14 cellular contexts compared by ENCODE assay signal in genomic region chr6:105608711-105609374, GRCh38.
DNase-seq lines count a peak whose midpoint lies in the region; ATAC-seq, FAIRE-seq and TF ChIP-seq lines count a peak whose summit lies in the region.
"Had no signal": no experiment of that assay in that cellular context is flagged by ENCODE, and none has a peak within 500 bp of the region (broad histone marks: within the 10 kb centered on the region; RNA-seq: fewer than 3 reads in every experiment).

No MANE protein-coding gene starts in this region.

- H3K27me3 ChIP-seq in ACC112 (ENCODE audit: insufficient read depth, low read length) (no peaks in the 10 kb centered on the region), bronchial epithelial cell (ENCODE audit: control insufficient read depth, insufficient read depth, low read length) (no peaks in the 10 kb centered on the region), lower lobe of right lung (ENCODE audit: low read depth) (no peaks in the 10 kb centered on the region)
- H3K27me3 ChIP-seq: BLaER1 treated with 17β-estradiol and CSF1 and Interleukin-3, amounts not matched to agents 10 nM and 100 nM had no signal

- H2AFZ ChIP-seq in ACC112 (ENCODE audit: low read length, unreplicated experiment): peak overlapping the region; percentile 24

- H3K79me2 ChIP-seq in ACC112 (ENCODE audit: control insufficient read depth, insufficient read depth, low read length, unreplicated experiment): no peaks in the 10 kb centered on the region

- peak; percentile 85 for DNase-seq in LNCaP clone FGC (ENCODE audit: low read depth)
- DNase-seq in bronchial epithelial cell (ENCODE audit: low read depth): peak; percentile 62
- DNase-seq in lower lobe of right lung: peak; percentile 43
- no peak for DNase-seq in DMS 273 (lab: John Stamatoyannopoulos, UW; ENCODE audit: unreplicated experiment)
- no peak for DNase-seq in NCI-H524 (lab: John Stamatoyannopoulos, UW)
- DNase-seq in activated T-cell treated with anti-CD3 and anti-CD28 coated beads for 4 hours: no peak
- DNase-seq in HUDEP-2 (lab: John Stamatoyannopoulos, UW; ENCODE audit: unreplicated experiment in 76 of 76): no peak
- DNase-seq: GOT3; NCI-H2227 treated with DMSO at 0.1 percent for 48 hours; stimulated activated CD4-positive, alpha-beta T cell treated with anti-CD3 and anti-CD28 coated beads, Interleukin-4, amount 100 ng/mL, for 4 hours; T-helper 2 cell had no signal

- no peaks in the 10 kb centered on the region for H3K9me3 ChIP-seq in lower lobe of right lung

- H3K27ac ChIP-seq in ACC112 (ENCODE audit: low read depth, low read length): peak overlapping the region; percentile 92
- peak overlapping the region; percentile 48 for H3K27ac ChIP-seq in lower lobe of right lung
- H3K27ac ChIP-seq: BLaER1 treated with 17β-estradiol and CSF1 and Interleukin-3, amounts not matched to agents 10 nM and 100 nM had no signal

- H3K4me1 ChIP-seq in ACC112 (ENCODE audit: control insufficient read depth, insufficient read depth, low read length, unreplicated experiment) (peaks cover 23% of the 10 kb centered on the region), lower lobe of right lung (peaks cover 7% of the 10 kb centered on the region)
- H3K4me1 ChIP-seq: BLaER1 treated with 17β-estradiol and CSF1 and Interleukin-3, amounts not matched to agents 10 nM and 100 nM had no signal

- intact Hi-C loops in lower lobe of right lung (cut with DNase I): no loop called here

- no peak for FAIRE-seq in bronchial epithelial cell (lab: Jason Lieb, UNC)
- FAIRE-seq: GM18507 had no signal

- ATAC-seq in lower lobe of right lung: peak in 1 of 2 donors; percentile 29

- H3K4me3 ChIP-seq in ACC112 (ENCODE audit: low read depth, low read length) (no peak overlapping the region), LNCaP clone FGC (ENCODE audit: low read depth, low read length) (no peak overlapping the region), bronchial epithelial cell (ENCODE audit: low read depth, low read length) (no peak overlapping the region), lower lobe of right lung (no peak overlapping the region)
- H3K4me3 ChIP-seq: BLaER1 treated with 17β-estradiol and CSF1 and Interleukin-3, amounts not matched to agents 10 nM and 100 nM had no signal

- no peak for TF ChIP-seq CTCF in LNCaP clone FGC (IDR thresholded peaks at IDR 0.05; ENCODE audit: control insufficient read depth, extremely low read depth, insufficient read depth)
- no peak for TF ChIP-seq CTCF in bronchial epithelial cell (IDR thresholded peaks at IDR 0.05; ENCODE audit: insufficient read depth, low read length, severe bottlenecking)
- no peak for TF ChIP-seq CTCF in lower lobe of right lung (IDR thresholded peaks at IDR 0.05)

- H3K36me3 ChIP-seq in ACC112 (ENCODE audit: insufficient read depth, low read length) (no peaks in the 10 kb centered on the region), bronchial epithelial cell (ENCODE audit: control insufficient read depth, insufficient read depth, low read length) (no peaks in the 10 kb centered on the region), lower lobe of right lung (no peaks in the 10 kb centered on the region)
- H3K36me3 ChIP-seq: BLaER1 treated with 17β-estradiol and CSF1 and Interleukin-3, amounts not matched to agents 10 nM and 100 nM had no signal

Comparison
In these comparisons a context has a peak if more than half of its experiments do, and no peak if none do; other contexts are left out.
1. DNase-seq: peak in LNCaP clone FGC (single experiment), bronchial epithelial cell (single experiment) and lower lobe of right lung (single experiment); none in DMS 273 (single experiment), NCI-H524 (0 of 2), activated T-cell treated with anti-CD3 and anti-CD28 coated beads for 4 hours (single experiment) and HUDEP-2 (0 of 76).